1 cellular context compared by ENCODE assay signal in genomic region chr12:68344126-68344525, GRCh38.
TF ChIP-seq lines count a peak whose summit lies in the region.

No MANE protein-coding gene starts in this region.

TF ChIP-seq in HepG2, 621 proteins besides CTCF, POLR2A, EP300 and RAD21 (continued from another document):
- TF ChIP-seq, protein P1, sequence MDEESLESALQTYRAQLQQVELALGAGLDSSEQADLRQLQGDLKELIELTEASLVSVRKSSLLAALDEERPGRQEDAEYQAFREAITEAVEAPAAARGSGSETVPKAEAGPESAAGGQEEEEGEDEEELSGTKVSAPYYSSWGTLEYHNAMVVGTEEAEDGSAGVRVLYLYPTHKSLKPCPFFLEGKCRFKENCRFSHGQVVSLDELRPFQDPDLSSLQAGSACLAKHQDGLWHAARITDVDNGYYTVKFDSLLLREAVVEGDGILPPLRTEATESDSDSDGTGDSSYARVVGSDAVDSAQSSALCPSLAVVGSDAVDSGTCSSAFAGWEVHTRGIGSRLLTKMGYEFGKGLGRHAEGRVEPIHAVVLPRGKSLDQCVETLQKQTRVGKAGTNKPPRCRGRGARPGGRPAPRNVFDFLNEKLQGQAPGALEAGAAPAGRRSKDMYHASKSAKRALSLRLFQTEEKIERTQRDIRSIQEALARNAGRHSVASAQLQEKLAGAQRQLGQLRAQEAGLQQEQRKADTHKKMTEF (CRISPR knock-in tag; IDR thresholded peaks at IDR 0.05) = peak; percentile 54; the same call in 1 of the 2 replicates
- TF ChIP-seq ZNF350 (CRISPR knock-in tag; IDR thresholded peaks at IDR 0.05; ENCODE audit: borderline replicate concordance, low read depth) (no peak), KAT2B (IDR thresholded peaks at IDR 0.05; ENCODE audit: borderline replicate concordance, low read depth, low read length) (no peak), ZNF484 (CRISPR knock-in tag; IDR thresholded peaks at IDR 0.05; ENCODE audit: borderline replicate concordance, low read depth) (no peak), HDAC6 (IDR thresholded peaks at IDR 0.05; ENCODE audit: low read depth, low read length) (no peak), ETV6 (CRISPR knock-in tag; conservative IDR thresholded peaks at IDR 0.05) (no peak), ZNF549 (CRISPR knock-in tag; IDR thresholded peaks at IDR 0.05) (no peak), ZNF550 (CRISPR knock-in tag; IDR thresholded peaks at IDR 0.05; ENCODE audit: borderline replicate concordance) (no peak), MYNN (CRISPR knock-in tag; IDR thresholded peaks at IDR 0.05; ENCODE audit: low read depth) (no peak), TOE1 (CRISPR knock-in tag; IDR thresholded peaks at IDR 0.05) (no peak), ZNF282 (IDR thresholded peaks at IDR 0.05; ENCODE audit: partially characterized antibody) (no peak), KDM2A (CRISPR knock-in tag; IDR thresholded peaks at IDR 0.05; ENCODE audit: borderline replicate concordance, low read depth) (no peak), ZNF543 (CRISPR knock-in tag; IDR thresholded peaks at IDR 0.05) (no peak), BCL6 (CRISPR knock-in tag; IDR thresholded peaks at IDR 0.05) (peak; percentile 60; the same call in 1 of the 2 replicates), KLF9 (CRISPR knock-in tag; IDR thresholded peaks at IDR 0.05; ENCODE audit: low read depth) (no peak)
- TF ChIP-seq, protein P2, sequence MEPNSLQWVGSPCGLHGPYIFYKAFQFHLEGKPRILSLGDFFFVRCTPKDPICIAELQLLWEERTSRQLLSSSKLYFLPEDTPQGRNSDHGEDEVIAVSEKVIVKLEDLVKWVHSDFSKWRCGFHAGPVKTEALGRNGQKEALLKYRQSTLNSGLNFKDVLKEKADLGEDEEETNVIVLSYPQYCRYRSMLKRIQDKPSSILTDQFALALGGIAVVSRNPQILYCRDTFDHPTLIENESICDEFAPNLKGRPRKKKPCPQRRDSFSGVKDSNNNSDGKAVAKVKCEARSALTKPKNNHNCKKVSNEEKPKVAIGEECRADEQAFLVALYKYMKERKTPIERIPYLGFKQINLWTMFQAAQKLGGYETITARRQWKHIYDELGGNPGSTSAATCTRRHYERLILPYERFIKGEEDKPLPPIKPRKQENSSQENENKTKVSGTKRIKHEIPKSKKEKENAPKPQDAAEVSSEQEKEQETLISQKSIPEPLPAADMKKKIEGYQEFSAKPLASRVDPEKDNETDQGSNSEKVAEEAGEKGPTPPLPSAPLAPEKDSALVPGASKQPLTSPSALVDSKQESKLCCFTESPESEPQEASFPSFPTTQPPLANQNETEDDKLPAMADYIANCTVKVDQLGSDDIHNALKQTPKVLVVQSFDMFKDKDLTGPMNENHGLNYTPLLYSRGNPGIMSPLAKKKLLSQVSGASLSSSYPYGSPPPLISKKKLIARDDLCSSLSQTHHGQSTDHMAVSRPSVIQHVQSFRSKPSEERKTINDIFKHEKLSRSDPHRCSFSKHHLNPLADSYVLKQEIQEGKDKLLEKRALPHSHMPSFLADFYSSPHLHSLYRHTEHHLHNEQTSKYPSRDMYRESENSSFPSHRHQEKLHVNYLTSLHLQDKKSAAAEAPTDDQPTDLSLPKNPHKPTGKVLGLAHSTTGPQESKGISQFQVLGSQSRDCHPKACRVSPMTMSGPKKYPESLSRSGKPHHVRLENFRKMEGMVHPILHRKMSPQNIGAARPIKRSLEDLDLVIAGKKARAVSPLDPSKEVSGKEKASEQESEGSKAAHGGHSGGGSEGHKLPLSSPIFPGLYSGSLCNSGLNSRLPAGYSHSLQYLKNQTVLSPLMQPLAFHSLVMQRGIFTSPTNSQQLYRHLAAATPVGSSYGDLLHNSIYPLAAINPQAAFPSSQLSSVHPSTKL (CRISPR knock-in tag; IDR thresholded peaks at IDR 0.05) = peak; percentile 70; the same call in 1 of the 2 replicates
- TF ChIP-seq, protein P3, sequence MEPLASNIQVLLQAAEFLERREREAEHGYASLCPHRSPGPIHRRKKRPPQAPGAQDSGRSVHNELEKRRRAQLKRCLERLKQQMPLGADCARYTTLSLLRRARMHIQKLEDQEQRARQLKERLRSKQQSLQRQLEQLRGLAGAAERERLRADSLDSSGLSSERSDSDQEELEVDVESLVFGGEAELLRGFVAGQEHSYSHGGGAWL (CRISPR knock-in tag; IDR thresholded peaks at IDR 0.05) = no peak
- TF ChIP-seq, protein P4, sequence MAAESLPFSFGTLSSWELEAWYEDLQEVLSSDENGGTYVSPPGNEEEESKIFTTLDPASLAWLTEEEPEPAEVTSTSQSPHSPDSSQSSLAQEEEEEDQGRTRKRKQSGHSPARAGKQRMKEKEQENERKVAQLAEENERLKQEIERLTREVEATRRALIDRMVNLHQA (CRISPR knock-in tag; IDR thresholded peaks at IDR 0.05) = no peak
- TF ChIP-seq, protein P5, sequence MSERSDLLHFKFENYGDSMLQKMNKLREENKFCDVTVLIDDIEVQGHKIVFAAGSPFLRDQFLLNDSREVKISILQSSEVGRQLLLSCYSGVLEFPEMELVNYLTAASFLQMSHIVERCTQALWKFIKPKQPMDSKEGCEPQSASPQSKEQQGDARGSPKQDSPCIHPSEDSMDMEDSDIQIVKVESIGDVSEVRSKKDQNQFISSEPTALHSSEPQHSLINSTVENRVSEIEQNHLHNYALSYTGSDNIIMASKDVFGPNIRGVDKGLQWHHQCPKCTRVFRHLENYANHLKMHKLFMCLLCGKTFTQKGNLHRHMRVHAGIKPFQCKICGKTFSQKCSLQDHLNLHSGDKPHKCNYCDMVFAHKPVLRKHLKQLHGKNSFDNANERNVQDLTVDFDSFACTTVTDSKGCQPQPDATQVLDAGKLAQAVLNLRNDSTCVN (CRISPR knock-in tag; IDR thresholded peaks at IDR 0.05; ENCODE audit: borderline replicate concordance) = no peak
